ENCODE assay signal across 10 cellular contexts in genomic region chr1:3403388-3404179, GRCh38. TPM values are rescaled to one million over a fixed set of nuclear protein-coding genes. Genes with fewer than 3 reads are reported as not detected.
A peak's percentile ranks its signal among the peaks of the same experiment; 100 is the strongest.
DNase-seq lines count a peak whose midpoint lies in the region; ATAC-seq lines count a peak whose summit lies in the region.
"Had no signal": no experiment of that assay in that cellular context is flagged by ENCODE, and none has a peak within 500 bp of the region (broad histone marks: within the 10 kb centered on the region; RNA-seq: fewer than 3 reads in every experiment).

No MANE protein-coding gene starts in this region.

- DNase-seq in NCI-H524 (lab: John Stamatoyannopoulos, UW), result peak; percentile 23 to 38
- DNase-seq in NCI-H524 treated with DMSO at 0.1 percent for 48 hours (lab: John Stamatoyannopoulos, UW), result no peak
- DNase-seq in NCI-H1436 (lab: John Stamatoyannopoulos, UW), result peak; percentile 33
- DNase-seq in cerebellar cortex (ENCODE audit: low spot score), result peak; percentile 7
- DNase-seq in retina, result peak; percentile 58
- no peak for DNase-seq in occipital lobe (lab: John Stamatoyannopoulos, UW)
- DNase-seq: aorta; stimulated activated naive CD4-positive, alpha-beta T cell treated with Interleukin-2 at 50 U/mL for 16 hours had no signal

- no peak for ATAC-seq in activated CD4-positive, CD25-positive, alpha-beta regulatory T cell treated with anti-CD3 and anti-CD28 coated beads, Interleukin-2, amount 50 U/mL, for 24 hours
- no peak for ATAC-seq in HG03175 (IDR thresholded peaks at IDR 0.05; ENCODE audit: unreplicated experiment)

RNA-seq across cellular contexts. Expression of gene ARHGEF16, which starts 50.9 kb away (rescaled TPM):
- total RNA-seq in occipital lobe, result 0.16 TPM

Comparison
In these comparisons a context has a peak if more than half of its experiments do, and no peak if none do; other contexts are left out.
1. DNase-seq: peak in NCI-H524 (2 of 2), NCI-H1436 (single experiment), cerebellar cortex (single experiment) and retina (single experiment); none in NCI-H524 treated with DMSO at 0.1 percent for 48 hours (single experiment) and occipital lobe (single experiment).